Comparison of ENCODE assay signal across 8 cellular contexts in genomic region chr14:99524804-99525698, GRCh38. TPM values are rescaled to one million over a fixed set of nuclear protein-coding genes. Genes with fewer than 3 reads are reported as not detected.
DNase-seq lines count a peak whose midpoint lies in the region; ATAC-seq, FAIRE-seq and TF ChIP-seq lines count a peak whose summit lies in the region.

No MANE protein-coding gene starts in this region.

- intact Hi-C loops in CD4-positive, alpha-beta memory T cell (cut with micrococcal nuclease): no loop called here
- intact Hi-C loops in K562 (cut with micrococcal nuclease) (no loop called here), posterior vena cava (cut with DNase I) (loop anchor here (5.0 to 10.0 kb wide), 2 partner anchors 50 to 102 kb away; no protein-coding TSS in a partner anchor)

- H3K36me3 Mint-ChIP-seq in CD4-positive, alpha-beta memory T cell: no peaks in the 10 kb centered on the region

- no peaks in the 10 kb centered on the region; the same call in 1 of the 2 replicates for H4K20me1 ChIP-seq in K562 (replicated peaks; ENCODE audit: control insufficient read depth, insufficient read depth, low read length)

- TF ChIP-seq RAD21 in Ishikawa (IDR thresholded peaks at IDR 0.05; ENCODE audit: low read depth) (peak; percentile 59), K562 (CRISPR knock-in tag; conservative IDR thresholded peaks at IDR 0.05 in 1 of 2, IDR thresholded peaks at IDR 0.05 in 1 of 2) (peak in 1 of 2 experiments; percentile 59; a peak in 2 of 4 replicates)

- H3K4me3 Mint-ChIP-seq in CD4-positive, alpha-beta memory T cell: peak overlapping the region; percentile 51 to 83 (median 70)

- TF ChIP-seq EP300 in Ishikawa (IDR thresholded peaks at IDR 0.05; ENCODE audit: borderline replicate concordance): no peak
- TF ChIP-seq EP300 in K562 (IDR thresholded peaks at IDR 0.05; ENCODE audit: low read length): no peak

- H3K27me3 Mint-ChIP-seq in CD4-positive, alpha-beta memory T cell: no peaks in the 10 kb centered on the region

- TF ChIP-seq CTCF in K562 (IDR thresholded peaks at IDR 0.05 in 2 of 3, conservative IDR thresholded peaks at IDR 0.05 in 1 of 3; ENCODE audit: insufficient read depth in 2 of 3, low read depth in 1 of 3, low read length in 3 of 3) (peak in 2 of 3 experiments; percentile 41 to 44; a peak in 3 of 6 replicates), Peyer's patch (IDR thresholded peaks at IDR 0.05) (peak in 1 of 6 experiments; percentile 30)

- FAIRE-seq in K562 (lab: Jason Lieb, UNC): no peak

- no peaks in the 10 kb centered on the region for H3K9me1 ChIP-seq in K562 (ENCODE audit: control insufficient read depth, insufficient read depth, low read length)

- ATAC-seq in K562 (peak; percentile 83), HG02885 (IDR thresholded peaks at IDR 0.05; ENCODE audit: poor library complexity, unreplicated experiment) (no peak)

- H3K27ac Mint-ChIP-seq in CD4-positive, alpha-beta memory T cell: peak overlapping the region; percentile 15 to 95 (median 93)

- H3K9me3 Mint-ChIP-seq in CD4-positive, alpha-beta memory T cell: no peaks in the 10 kb centered on the region

- no peaks in the 10 kb centered on the region for H3K27me3 ChIP-seq in CD4-positive, alpha-beta memory T cell (ENCODE audit: insufficient read depth, low read length)
- H3K27me3 ChIP-seq in K562 (ENCODE audit: control insufficient read depth in 2 of 2, insufficient read depth in 2 of 2, low read length in 2 of 2): no peaks in the 10 kb centered on the region
- no peaks in the 10 kb centered on the region for H3K27me3 ChIP-seq in Peyer's patch

- POLR2A ChIA-PET in CD4-positive, alpha-beta memory T cell (lab: Charles Lee; ENCODE audit: partially characterized antibody): interaction anchor here (0.6 to 3.4 kb wide), 3 partner anchors 79 to 361 kb away, joined by 3 to 18 read pairs (median 3); partner anchors contain the start of genes CCDC85C and CYP46A1
- POLR2A ChIA-PET in K562 (lab: Yijun Ruan, JAX): interaction anchor here (0.5 to 0.6 kb wide), 2 partner anchors 53 to 159 kb away, joined by 3 to 4 read pairs; partner anchors contain the start of gene CYP46A1

- H3K27ac ChIP-seq in CD4-positive, alpha-beta memory T cell (ENCODE audit: low read depth, low read length): no peak overlapping the region
- H3K27ac ChIP-seq in K562 (ENCODE audit: extremely low read depth, low read depth, low read length) (no peak overlapping the region), Peyer's patch (peak overlapping the region in 2 of 4 donors; percentile 13 to 61)

- peaks cover 20% of the 10 kb centered on the region for H3K4me1 ChIP-seq in CD4-positive, alpha-beta memory T cell (ENCODE audit: insufficient read depth, low read length)
- H3K4me1 ChIP-seq in K562 (replicated peaks in 1 of 2; ENCODE audit: control insufficient read depth in 2 of 2, insufficient read depth in 2 of 2, low read length in 2 of 2): peaks cover 11 to 48% of the 10 kb centered on the region in 2 experiments
- H3K4me1 ChIP-seq in Peyer's patch: peaks cover 0 to 34% (median 0%) of the 10 kb centered on the region in 4 donors

- in situ Hi-C loops in K562 (cut with MboI): loop anchor here (10.0 kb wide), 1 partner anchor 360 kb away; no protein-coding TSS in a partner anchor

- 69% methylated on average over 10 of the region's 17 CpGs for WGBS in K562 (ENCODE audit: insufficient coverage, low coverage, missing lambda C conversion rate)

- DNase-seq in CD4-positive, alpha-beta memory T cell: peak in 4 of 5 donors; percentile 8 to 30 (median 24)
- DNase-seq in K562 (ENCODE audit: extremely low read depth in 1 of 4, low spot score in 3 of 4): peak in 2 of 4 experiments; percentile 24 to 28
- DNase-seq in lung microvascular endothelial cell (ENCODE audit: low read depth in 2 of 2): peak; percentile 41 to 61
- DNase-seq in NCI-H345 treated with DMSO at 0.1 percent for 48 hours (lab: John Stamatoyannopoulos, UW; ENCODE audit: unreplicated experiment): no peak
- no peak for DNase-seq in posterior vena cava (ENCODE audit: low spot score)
- no peak for DNase-seq in Peyer's patch

- H3K9me3 ChIP-seq in CD4-positive, alpha-beta memory T cell (ENCODE audit: control insufficient read depth in 1 of 2, low read length in 2 of 2): no peaks in the 10 kb centered on the region
- no peaks in the 10 kb centered on the region for H3K9me3 ChIP-seq in K562 (replicated peaks; ENCODE audit: control insufficient read depth, insufficient read depth, low read depth, low read length)
- H3K9me3 ChIP-seq in Peyer's patch: no peaks in the 10 kb centered on the region

- TF ChIP-seq POLR2A in K562 (conservative IDR thresholded peaks at IDR 0.05) (no peak), Peyer's patch (IDR thresholded peaks at IDR 0.05) (no peak)

- H3K4me2 ChIP-seq in K562 (ENCODE audit: insufficient read depth, low read length): no peak overlapping the region

- H3K79me2 ChIP-seq in K562 (ENCODE audit: control insufficient read depth, insufficient read depth, low read length): no peaks in the 10 kb centered on the region

- peaks cover 5 to 22% (median 12%) of the 10 kb centered on the region in 4 donors for H3K4me1 Mint-ChIP-seq in CD4-positive, alpha-beta memory T cell

- no peaks in the 10 kb centered on the region for H3K36me3 ChIP-seq in CD4-positive, alpha-beta memory T cell (ENCODE audit: insufficient read depth, low read length)
- no peaks in the 10 kb centered on the region for H3K36me3 ChIP-seq in K562 (ENCODE audit: control insufficient read depth, insufficient read depth, low read length)
- H3K36me3 ChIP-seq in Peyer's patch: peaks cover 0 to 8% (median 0%) of the 10 kb centered on the region in 3 donors

- BruUV-seq in K562 (replicated peaks; lab: Mats Ljungman, UMichigan): no TSS peak

- no peak overlapping the region for H3K4me3 ChIP-seq in CD4-positive, alpha-beta memory T cell (ENCODE audit: low read length in 2 of 2)
- no peak overlapping the region for H3K4me3 ChIP-seq in K562
- no peak overlapping the region for H3K4me3 ChIP-seq in Peyer's patch

- CTCF ChIA-PET in CD4-positive, alpha-beta memory T cell (lab: Charles Lee; ENCODE audit: partially characterized antibody): interaction anchor here (0.6 to 2.2 kb wide), 9 partner anchors 9 to 361 kb away, joined by 3 to 10 read pairs (median 3); partner anchors contain the start of gene CYP46A1
- CTCF ChIA-PET in K562 (lab: Yijun Ruan, JAX; ENCODE audit: low intra/inter-chr PET ratio): no interaction called here

- no peak overlapping the region for H2AFZ ChIP-seq in K562 (ENCODE audit: low read depth, low read length)

- no peak overlapping the region for H3K9ac ChIP-seq in K562 (ENCODE audit: insufficient read depth in 1 of 2, low read depth in 2 of 2, low read length in 2 of 2)

TF ChIP-seq in K562, 482 proteins besides CTCF, POLR2A, EP300 and RAD21 (continues in another document):
- no peak for TF ChIP-seq PHF21A (IDR thresholded peaks at IDR 0.05; ENCODE audit: borderline replicate concordance, low read depth)

RNA-seq across cellular contexts. Expression of gene CCNK, which starts 43.8 kb away (rescaled TPM):
- 10 to 100 TPM; 77.1 to 83.4 TPM for total RNA-seq in CD4-positive, alpha-beta memory T cell
- polyA plus RNA-seq in CD4-positive, alpha-beta memory T cell: 10 to 100 TPM in 1 of 2 donors, 1 to 10 TPM in 1; 7.0 to 20.2 TPM
- 51.2 and 83.1 TPM in 2 replicates for total RNA-seq in K562 (2011; cell fraction: chromatin; rRNA removed; ENCODE audit: low replicate concordance)
- 21.5 and 32.9 TPM in 2 replicates for total RNA-seq in K562 (2011; cell fraction: nucleolus; rRNA removed)
- total RNA-seq in K562 (2011; cell fraction: nucleoplasm; rRNA removed): 39.8 TPM in 2 replicates
- total RNA-seq in K562 (2014; rRNA removed): 15.9 and 20.2 TPM in 2 replicates
- 9.3 and 10.6 TPM in 2 replicates for total RNA-seq in K562 (2014; rRNA removed; fragmentation: Illumina TruSeq; extraction: Trizol)
- total RNA-seq in K562 (2015; rRNA removed; fragmentation: Illumina TruSeq; extraction: Trizol): 10.1 and 12.9 TPM in 2 replicates
- 54.8 and 63.6 TPM in 2 replicates for total RNA-seq in K562 (2021)
- polyA plus RNA-seq in K562 (2011; rRNA removed): 6.6 and 9.0 TPM in 2 replicates
- 6.1 and 11.8 TPM in 2 replicates for polyA plus RNA-seq in K562 (2011; cell fraction: cytosol; rRNA removed)
- 13.8 and 18.3 TPM in 2 replicates for polyA plus RNA-seq in K562 (2011; cell fraction: nucleus; rRNA removed)
- 38.8 and 55.9 TPM in 2 replicates for polyA plus RNA-seq in K562 (2012)
- polyA plus RNA-seq in K562 (2014; fragmentation: Illumina TruSeq; extraction: Trizol): 74.6 and 84.2 TPM in 2 replicates
- polyA plus RNA-seq in K562 (2014; fragmentation: Nextera tagmentation; extraction: Ambion mirVana): 10 to 100 TPM in 1 of 2 experiments, 1 to 10 TPM in 1; 5.8 to 16.4 TPM
- polyA plus RNA-seq in K562 (2014; rRNA removed): 12.5 and 16.9 TPM in 2 replicates
- 37.8 and 42.2 TPM in 2 replicates for polyA minus RNA-seq in K562 (2011; rRNA and poly(A)+ RNA removed)
- 22.9 and 44.6 TPM in 2 replicates for polyA minus RNA-seq in K562 (2011; cell fraction: cytosol; rRNA and poly(A)+ RNA removed)
- 16.3 and 31.9 TPM in 2 replicates for polyA minus RNA-seq in K562 (2011; cell fraction: nucleus; rRNA and poly(A)+ RNA removed)
- total RNA-seq in lung microvascular endothelial cell: 25.6 and 28.1 TPM in 2 replicates
- total RNA-seq in posterior vena cava: 10 to 100 TPM; 34.3 to 35.3 TPM
- 10 to 100 TPM; 25.7 to 61.9 (median 37.0) TPM for total RNA-seq in Peyer's patch

RNA-seq across cellular contexts. Expression of gene SETD3, which starts 44.4 kb away (rescaled TPM):
- total RNA-seq in CD4-positive, alpha-beta memory T cell: 10 to 100 TPM; 62.1 to 66.9 TPM
- 10 to 100 TPM; 37.4 to 49.4 TPM for polyA plus RNA-seq in CD4-positive, alpha-beta memory T cell
- 14.4 and 25.8 TPM in 2 replicates for total RNA-seq in K562 (2011; cell fraction: chromatin; rRNA removed; ENCODE audit: low replicate concordance)
- 7.0 and 11.2 TPM in 2 replicates for total RNA-seq in K562 (2011; cell fraction: nucleolus; rRNA removed)
- 14.6 and 22.7 TPM in 2 replicates for total RNA-seq in K562 (2011; cell fraction: nucleoplasm; rRNA removed)
- total RNA-seq in K562 (2014; rRNA removed) (24.4 and 26.5 TPM in 2 replicates), K562 (2014; rRNA removed; fragmentation: Illumina TruSeq; extraction: Trizol) (35.2 and 43.2 TPM in 2 replicates), K562 (2015; rRNA removed; fragmentation: Illumina TruSeq; extraction: Trizol) (33.5 and 35.9 TPM in 2 replicates), K562 (2021) (32.4 and 36.6 TPM in 2 replicates), lung microvascular endothelial cell (38.4 and 57.9 TPM in 2 replicates), posterior vena cava (100 to 1,000 TPM in 1 of 2 donors, 10 to 100 TPM in 1; 74.5 to 103 TPM), Peyer's patch (100 to 1,000 TPM in 1 of 4 donors, 10 to 100 TPM in 3; 61.9 to 120 (median 68.8) TPM)
- polyA plus RNA-seq in K562 (2011; rRNA removed) (21.2 and 24.6 TPM in 2 replicates), K562 (2014; fragmentation: Illumina TruSeq; extraction: Trizol) (29.2 and 33.5 TPM in 2 replicates), K562 (2014; fragmentation: Nextera tagmentation; extraction: Ambion mirVana) (10 to 100 TPM in 1 of 2 experiments, 1 to 10 TPM in 1; 8.5 to 11.5 TPM), K562 (2014; rRNA removed) (23.7 and 24.1 TPM in 2 replicates)
- 14.1 and 17.8 TPM in 2 replicates for polyA plus RNA-seq in K562 (2011; cell fraction: cytosol; rRNA removed)
- 15.3 and 18.5 TPM in 2 replicates for polyA plus RNA-seq in K562 (2011; cell fraction: nucleus; rRNA removed)
- polyA plus RNA-seq in K562 (2012): 21.7 and 21.9 TPM in 2 replicates
- polyA minus RNA-seq in K562 (2011; rRNA and poly(A)+ RNA removed): 33.3 and 39.5 TPM in 2 replicates
- polyA minus RNA-seq in K562 (2011; cell fraction: cytosol; rRNA and poly(A)+ RNA removed): 26.9 and 27.8 TPM in 2 replicates
- polyA minus RNA-seq in K562 (2011; cell fraction: nucleus; rRNA and poly(A)+ RNA removed): 10.8 and 21.7 TPM in 2 replicates

Comparison
In these comparisons a context has a peak if more than half of its experiments do, and no peak if none do; other contexts are left out.
1. DNase-seq: peak in CD4-positive, alpha-beta memory T cell (4 of 5) and lung microvascular endothelial cell (2 of 2); none in NCI-H345 treated with DMSO at 0.1 percent for 48 hours (single experiment), posterior vena cava (single experiment) and Peyer's patch (0 of 3).
2. intact Hi-C loops: an anchor here in posterior vena cava (5.0 to 10.0 kb wide); none called in CD4-positive, alpha-beta memory T cell and K562.